ENCODE assay signal across 19 cellular contexts in the genomic region with DNA sequence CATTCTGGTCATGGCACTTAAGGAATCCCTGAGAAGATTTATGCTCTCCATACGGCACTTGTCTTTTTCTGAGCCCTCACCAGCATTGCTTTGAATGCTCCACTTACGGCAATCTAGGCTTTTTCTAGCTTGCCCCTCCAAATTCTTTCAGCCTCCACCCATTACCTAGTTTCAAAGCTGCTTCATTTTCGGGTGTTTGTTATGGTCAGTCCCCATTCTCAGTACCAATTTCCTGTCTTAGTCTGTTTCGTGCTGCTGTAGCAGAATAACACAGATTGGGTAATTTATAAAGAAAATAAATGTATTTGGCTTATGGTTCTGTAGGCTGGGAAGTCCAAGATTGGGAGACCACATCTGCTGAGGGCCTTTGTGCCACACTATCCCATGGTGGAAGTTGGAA. TPM values are rescaled to one million over a fixed set of nuclear protein-coding genes. Genes with fewer than 3 reads are reported as not detected.
DNase-seq lines count a peak whose midpoint lies in the region; ATAC-seq, FAIRE-seq and TF ChIP-seq lines count a peak whose summit lies in the region.
"Had no signal": no experiment of that assay in that cellular context is flagged by ENCODE, and none has a peak within 500 bp of the region (broad histone marks: within the 10 kb centered on the region; RNA-seq: fewer than 3 reads in every experiment).

No MANE protein-coding gene starts in this region.

- no peak overlapping the region for H3K4me3 Mint-ChIP-seq in activated CD8-positive, alpha-beta memory T cell treated with anti-CD3 and anti-CD28 coated beads, Interleukin-2, amount 10 ng/mL, durations not matched to agents 7 days and 5 days
- H3K4me3 Mint-ChIP-seq: activated CD4-positive, alpha-beta memory T cell treated with anti-CD3 and anti-CD28 coated beads, Interleukin-2, amount 10 ng/mL, durations not matched to agents 7 days and 5 days; mesothelial cell of epicardium had no signal

- peak; percentile 42 for FAIRE-seq in GM12892 (lab: Jason Lieb, UNC)
- FAIRE-seq: A549, urothelium cell line had no signal

- no peaks in the 10 kb centered on the region for H3K9me3 Mint-ChIP-seq in activated CD8-positive, alpha-beta memory T cell treated with anti-CD3 and anti-CD28 coated beads, Interleukin-2, amount 10 ng/mL, durations not matched to agents 7 days and 5 days (ENCODE audit: low read depth)
- H3K9me3 Mint-ChIP-seq: activated CD4-positive, alpha-beta memory T cell treated with anti-CD3 and anti-CD28 coated beads, Interleukin-2, amount 10 ng/mL, durations not matched to agents 7 days and 5 days; activated naive CD4-positive, alpha-beta T cell treated with anti-CD3 and anti-CD28 coated beads, Interleukin-2, amount 50 U/mL, for 72 hours; mesothelial cell of epicardium had no signal

- TF ChIP-seq POLR2A in GM12892 (IDR thresholded peaks at IDR 0.05; ENCODE audit: low read depth, low read length) = no peak

- no peaks in the 10 kb centered on the region for H3K4me1 Mint-ChIP-seq in activated CD8-positive, alpha-beta memory T cell treated with anti-CD3 and anti-CD28 coated beads, Interleukin-2, amount 10 ng/mL, durations not matched to agents 7 days and 5 days
- H3K4me1 Mint-ChIP-seq: activated CD4-positive, alpha-beta memory T cell treated with anti-CD3 and anti-CD28 coated beads, Interleukin-2, amount 10 ng/mL, durations not matched to agents 7 days and 5 days had no signal

- peaks cover 41% of the 10 kb centered on the region for H3K27me3 Mint-ChIP-seq in activated CD8-positive, alpha-beta memory T cell treated with anti-CD3 and anti-CD28 coated beads, Interleukin-2, amount 10 ng/mL, durations not matched to agents 7 days and 5 days

- no peak for DNase-seq in GM12892 (ENCODE audit: insufficient read length)
- DNase-seq in HPDE6-E6E7 (ENCODE audit: extremely low spot score) = no peak
- DNase-seq in SHP77 (lab: John Stamatoyannopoulos, UW) = no peak
- no peak for DNase-seq in activated CD8-positive, alpha-beta memory T cell treated with anti-CD3 and anti-CD28 coated beads, Interleukin-2, amount 10 ng/mL, durations not matched to agents 7 days and 5 days
- DNase-seq: activated CD4-positive, alpha-beta memory T cell treated with anti-CD3 and anti-CD28 coated beads, Interleukin-2, amount 10 ng/mL, durations not matched to agents 7 days and 5 days; activated T-cell treated with anti-CD3 and anti-CD28 coated beads, Interleukin-2, amount 50 U/mL, for 48 hours; DMS153; MG63; SHP77 treated with DMSO at 0.1 percent for 48 hours; stimulated activated naive CD4-positive, alpha-beta T cell treated with Interleukin-2 at 50 U/mL for 16 hours; T-helper 2 cell had no signal

- no peaks in the 10 kb centered on the region for H3K36me3 Mint-ChIP-seq in activated CD8-positive, alpha-beta memory T cell treated with anti-CD3 and anti-CD28 coated beads, Interleukin-2, amount 10 ng/mL, durations not matched to agents 7 days and 5 days
- H3K36me3 Mint-ChIP-seq: activated naive CD4-positive, alpha-beta T cell treated with anti-CD3 and anti-CD28 coated beads, Interleukin-2, amount 50 U/mL, for 72 hours; mesothelial cell of epicardium had no signal

- no peak overlapping the region for H3K27ac Mint-ChIP-seq in activated CD8-positive, alpha-beta memory T cell treated with anti-CD3 and anti-CD28 coated beads, Interleukin-2, amount 10 ng/mL, durations not matched to agents 7 days and 5 days
- H3K27ac Mint-ChIP-seq: activated CD4-positive, alpha-beta memory T cell treated with anti-CD3 and anti-CD28 coated beads, Interleukin-2, amount 10 ng/mL, durations not matched to agents 7 days and 5 days; activated naive CD4-positive, alpha-beta T cell treated with anti-CD3 and anti-CD28 coated beads, Interleukin-2, amount 50 U/mL, for 72 hours had no signal

- CTCF ChIA-PET in activated CD8-positive, alpha-beta memory T cell treated with anti-CD3 and anti-CD28 coated beads, Interleukin-2, amount 10 ng/mL, durations not matched to agents 7 days and 5 days (lab: Charles Lee) = no interaction called here

- ATAC-seq in GM19372 (IDR thresholded peaks at IDR 0.05; ENCODE audit: low read depth, unreplicated experiment) (peak; percentile 55), HG02885 (IDR thresholded peaks at IDR 0.05; ENCODE audit: poor library complexity, unreplicated experiment) (peak; percentile 57), HG03521 (IDR thresholded peaks at IDR 0.05; ENCODE audit: unreplicated experiment) (peak; percentile 54), GM21825 (IDR thresholded peaks at IDR 0.05; ENCODE audit: unreplicated experiment) (no peak)
- no peak for ATAC-seq in activated CD8-positive, alpha-beta memory T cell treated with anti-CD3 and anti-CD28 coated beads, Interleukin-2, amount 10 ng/mL, durations not matched to agents 7 days and 5 days
- ATAC-seq: A549; activated naive CD4-positive, alpha-beta T cell treated with anti-CD3 and anti-CD28 coated beads, Interleukin-2, amount 50 U/mL, for 72 hours had no signal

RNA-seq across cellular contexts. Expression of gene ARHGEF28, which starts 42.0 kb away (rescaled TPM):
- 0.64 TPM for polyA plus RNA-seq in GM12892 (2012; ENCODE audit: missing spikeins)
- total RNA-seq in activated CD8-positive, alpha-beta memory T cell treated with anti-CD3 and anti-CD28 coated beads, Interleukin-2, amount 10 ng/mL, durations not matched to agents 7 days and 5 days = not detected
- total RNA-seq: activated CD4-positive, alpha-beta memory T cell treated with anti-CD3 and anti-CD28 coated beads, Interleukin-2, amount 10 ng/mL, durations not matched to agents 7 days and 5 days had no signal

Comparison
In these comparisons a context has a peak if more than half of its experiments do, and no peak if none do; other contexts are left out.
1. ATAC-seq: peak in GM19372 (single experiment), HG02885 (single experiment) and HG03521 (single experiment); none in GM21825 (single experiment) and activated CD8-positive, alpha-beta memory T cell treated with anti-CD3 and anti-CD28 coated beads, Interleukin-2, amount 10 ng/mL, durations not matched to agents 7 days and 5 days (single experiment).